21 cellular contexts compared by ENCODE assay signal in genomic region chr10:85100495-85100894, GRCh38.
"Had no signal": no experiment of that assay in that cellular context is flagged by ENCODE, and none has a peak within 500 bp of the region (broad histone marks: within the 10 kb centered on the region; RNA-seq: fewer than 3 reads in every experiment).

No MANE protein-coding gene starts in this region.

- H3K4me3 ChIP-seq: cardiac muscle cell, K562, PC-9 had no signal

- H3K27ac ChIP-seq: cardiac muscle cell, PC-9 had no signal

- ATAC-seq: activated T-helper 17 cell treated with anti-CD3 and anti-CD28 coated beads, Interleukin-2, amount 50 U/mL, for 72 hours; K562; T-helper 17 cell had no signal

- DNase-seq: activated CD4-positive, alpha-beta memory T cell treated with anti-CD3 and anti-CD28 coated beads, Interleukin-2, amount 10 ng/mL, durations not matched to agents 7 days and 5 days; activated CD4-positive, alpha-beta T cell treated with anti-CD3 and anti-CD28 coated beads, Interleukin-2, amount 10 ng/mL, durations not matched to agents 7 days and 5 days; activated CD4-positive, CD25-positive, alpha-beta regulatory T cell; activated gamma-delta T cell; activated naive CD4-positive, alpha-beta T cell treated with anti-CD3 and anti-CD28 coated beads for 36 hours; activated T-cell treated with anti-CD3 and anti-CD28 coated beads for 4 hours; activated T-cell treated with anti-CD3 and anti-CD28 coated beads, Interleukin-2, amount 50 U/mL, for 48 hours; amygdala; Karpas-422; NCI-H1105 treated with DMSO at 0.1 percent for 48 hours; NCI-H1436 treated with DMSO at 0.1 percent for 48 hours; NCI-H187; NCI-H2081; NCI-H524; PC-9; SIG-M5; T-helper 17 cell; T1000 had no signal
